In genomic region chr19:41478875-41479756, GRCh38 we compare ENCODE assay signal across 20 cellular contexts. TPM values are rescaled to one million over a fixed set of nuclear protein-coding genes. Genes with fewer than 3 reads are reported as not detected.
DNase-seq lines count a peak whose midpoint lies in the region; ATAC-seq and TF ChIP-seq lines count a peak whose summit lies in the region.
"Had no signal": no experiment of that assay in that cellular context is flagged by ENCODE, and none has a peak within 500 bp of the region (broad histone marks: within the 10 kb centered on the region; RNA-seq: fewer than 3 reads in every experiment).

No MANE protein-coding gene starts in this region.

- H3K36me3 ChIP-seq in breast epithelium (no peaks in the 10 kb centered on the region), mammary epithelial cell (ENCODE audit: insufficient read depth, low read length) (no peaks in the 10 kb centered on the region), heart left ventricle (peaks cover 0 to 12% (median 0%) of the 10 kb centered on the region in 9 donors), muscle layer of duodenum (ENCODE audit: control insufficient read depth in 1 of 2, insufficient read depth in 2 of 2, low read length in 2 of 2) (no peaks in the 10 kb centered on the region), uterus (no peaks in the 10 kb centered on the region)
- H3K36me3 ChIP-seq: thoracic aorta had no signal

- H3K9me3 ChIP-seq in breast epithelium, result no peaks in the 10 kb centered on the region
- H3K9me3 ChIP-seq in mammary epithelial cell (replicated peaks; ENCODE audit: insufficient read depth, low read length), result no peaks in the 10 kb centered on the region
- H3K9me3 ChIP-seq in heart left ventricle, result no peaks in the 10 kb centered on the region
- no peaks in the 10 kb centered on the region for H3K9me3 ChIP-seq in muscle layer of duodenum (ENCODE audit: control insufficient read depth in 1 of 2, low read length in 2 of 2)
- no peaks in the 10 kb centered on the region for H3K9me3 ChIP-seq in uterus
- H3K9me3 ChIP-seq: thoracic aorta had no signal

- H3K4me1 ChIP-seq in breast epithelium (no peaks in the 10 kb centered on the region), mammary epithelial cell (ENCODE audit: insufficient read depth, low read length) (no peaks in the 10 kb centered on the region), heart left ventricle (peaks cover 0 to 33% (median 11%) of the 10 kb centered on the region in 12 donors), muscle layer of duodenum (ENCODE audit: control insufficient read depth in 1 of 2, insufficient read depth in 2 of 2, low read length in 2 of 2) (no peaks in the 10 kb centered on the region), uterus (no peaks in the 10 kb centered on the region)

- peak overlapping the region; percentile 48 to 74 for H3K27ac ChIP-seq in breast epithelium
- no peak overlapping the region for H3K27ac ChIP-seq in mammary epithelial cell (ENCODE audit: insufficient read depth, low read depth, low read length)
- H3K27ac ChIP-seq in heart left ventricle, result peak overlapping the region; percentile 56 to 89 (median 77)
- peak overlapping the region; percentile 48 for H3K27ac ChIP-seq in muscle layer of duodenum (ENCODE audit: low read length)
- H3K27ac ChIP-seq in uterus, result peak overlapping the region; percentile 46 to 71
- H3K27ac ChIP-seq: thoracic aorta had no signal

- H3K27ac Mint-ChIP-seq in HFFc6, result no peak overlapping the region
- H3K27ac Mint-ChIP-seq: activated naive CD8-positive, alpha-beta T cell treated with anti-CD3 and anti-CD28 coated beads, Interleukin-2, amount 10 ng/mL, durations not matched to agents 7 days and 5 days had no signal

- no peak overlapping the region for H3K4me3 Mint-ChIP-seq in HFFc6
- H3K4me3 Mint-ChIP-seq: activated naive CD8-positive, alpha-beta T cell treated with anti-CD3 and anti-CD28 coated beads, Interleukin-2, amount 10 ng/mL, durations not matched to agents 7 days and 5 days had no signal

- H3K4me3 ChIP-seq in breast epithelium, result no peak overlapping the region
- H3K4me3 ChIP-seq in mammary epithelial cell (replicated peaks in 1 of 3; ENCODE audit: insufficient read depth in 1 of 3, low read depth in 2 of 3, low read length in 3 of 3), result no peak overlapping the region
- H3K4me3 ChIP-seq in heart left ventricle, result peak overlapping the region in 10 of 12 donors; percentile 7 to 55 (median 42)
- H3K4me3 ChIP-seq in muscle layer of duodenum (ENCODE audit: low read depth in 1 of 2, low read length in 2 of 2), result no peak overlapping the region
- H3K4me3 ChIP-seq in uterus, result peak overlapping the region in 1 of 2 donors; percentile 10
- H3K4me3 ChIP-seq in foreskin fibroblast (ENCODE audit: low read depth in 1 of 2, low read length in 2 of 2), result no peak overlapping the region
- H3K4me3 ChIP-seq: thoracic aorta had no signal

- TF ChIP-seq CTCF in breast epithelium (IDR thresholded peaks at IDR 0.05), result no peak
- no peak for TF ChIP-seq CTCF in mammary epithelial cell (conservative IDR thresholded peaks at IDR 0.05 in 1 of 2, IDR thresholded peaks at IDR 0.05 in 1 of 2; ENCODE audit: extremely low read depth in 1 of 2, insufficient read depth in 1 of 2, low read depth in 1 of 2, low read length in 2 of 2)
- TF ChIP-seq CTCF in heart left ventricle (IDR thresholded peaks at IDR 0.05), result no peak
- no peak for TF ChIP-seq CTCF in uterus (IDR thresholded peaks at IDR 0.05)
- TF ChIP-seq CTCF in HFFc6 (IDR thresholded peaks at IDR 0.05), result no peak
- no peak for TF ChIP-seq CTCF in foreskin fibroblast (IDR thresholded peaks at IDR 0.05; ENCODE audit: low read depth, low read length)

- in situ Hi-C loops in mammary epithelial cell (cut with MboI; ENCODE audit: low sequenced_read_pairs in 2 of 2), result no loop called here

- H3K79me2 ChIP-seq in mammary epithelial cell (ENCODE audit: insufficient read depth, low read length), result no peaks in the 10 kb centered on the region

- no peaks in the 10 kb centered on the region for H3K36me3 Mint-ChIP-seq in HFFc6 (ENCODE audit: low read depth)
- H3K36me3 Mint-ChIP-seq: activated naive CD8-positive, alpha-beta T cell treated with anti-CD3 and anti-CD28 coated beads, Interleukin-2, amount 10 ng/mL, durations not matched to agents 7 days and 5 days had no signal

- CTCF ChIA-PET in mammary epithelial cell (lab: Charles Lee; ENCODE audit: low non-redundant PET), result no interaction called here

- peak; percentile 63 to 88 (median 74) for ATAC-seq in heart left ventricle
- ATAC-seq: activated CD4-positive, CD25-positive, alpha-beta regulatory T cell treated with anti-CD3 and anti-CD28 coated beads, Interleukin-2, amount 50 U/mL, for 24 hours; Panc1 had no signal

- H4K20me1 ChIP-seq in mammary epithelial cell (ENCODE audit: insufficient read depth, low read length), result no peaks in the 10 kb centered on the region

- dilution Hi-C loops in mammary epithelial cell (cut with HindIII; ENCODE audit: low sequenced_read_pairs), result no loop called here

- BruUV-seq in mammary epithelial cell (replicated peaks; lab: Mats Ljungman, UMichigan), result no TSS peak

- WGBS in mammary epithelial cell (ENCODE audit: low coverage, missing lambda C conversion rate), result 83% methylated on average over 15 of the region's 15 CpGs
- WGBS in heart left ventricle, 4 donors, result 43 to 60% (median 53%) methylated on average over 15 of the region's 15 CpGs

- H3K4me2 ChIP-seq in mammary epithelial cell (ENCODE audit: insufficient read depth, low read depth, low read length), result no peak overlapping the region

- H3K9me3 Mint-ChIP-seq in HFFc6, result no peaks in the 10 kb centered on the region
- H3K9me3 Mint-ChIP-seq: activated naive CD8-positive, alpha-beta T cell treated with anti-CD3 and anti-CD28 coated beads, Interleukin-2, amount 10 ng/mL, durations not matched to agents 7 days and 5 days had no signal

- H3K27me3 ChIP-seq in breast epithelium (peaks cover 0 to 3% of the 10 kb centered on the region in 2 donors), mammary epithelial cell (ENCODE audit: insufficient read depth, low read length) (no peaks in the 10 kb centered on the region), heart left ventricle (peaks cover 0 to 19% (median 5%) of the 10 kb centered on the region in 9 donors), muscle layer of duodenum (ENCODE audit: low read depth, low read length) (peaks cover 10% of the 10 kb centered on the region), uterus (no peaks in the 10 kb centered on the region)

- H2AFZ ChIP-seq in mammary epithelial cell (ENCODE audit: low read depth, low read length), result no peak overlapping the region

- H3K4me1 Mint-ChIP-seq in HFFc6 (ENCODE audit: low read depth), result no peaks in the 10 kb centered on the region
- H3K4me1 Mint-ChIP-seq: activated naive CD8-positive, alpha-beta T cell treated with anti-CD3 and anti-CD28 coated beads, Interleukin-2, amount 10 ng/mL, durations not matched to agents 7 days and 5 days had no signal

- TF ChIP-seq POLR2A in breast epithelium (IDR thresholded peaks at IDR 0.05) (no peak), heart left ventricle (IDR thresholded peaks at IDR 0.05) (peak in 1 of 2 donors; percentile 13), uterus (IDR thresholded peaks at IDR 0.05) (no peak)

- peaks cover 16% of the 10 kb centered on the region for H3K27me3 Mint-ChIP-seq in HFFc6 (ENCODE audit: insufficient read depth)

- no peak overlapping the region for H3K9ac ChIP-seq in mammary epithelial cell (ENCODE audit: insufficient read depth, low read length)

- DNase-seq in breast epithelium (ENCODE audit: low spot score in 2 of 2) (no peak), mammary epithelial cell (no peak), heart left ventricle (no peak), uterus (no peak), HFFc6 (no peak), retina (no peak), foreskin fibroblast (no peak)
- DNase-seq: activated naive CD8-positive, alpha-beta T cell treated with anti-CD3 and anti-CD28 coated beads, Interleukin-2, amount 10 ng/mL, durations not matched to agents 7 days and 5 days; C1 segment of cervical spinal cord; effector CD8-positive, alpha-beta T cell; T1000 had no signal

- intact Hi-C loops in breast epithelium (cut with DNase I; ENCODE audit: low total_unique reads), result no loop called here
- intact Hi-C loops in mammary epithelial cell (cut with micrococcal nuclease), result no loop called here
- intact Hi-C loops in heart left ventricle (cut with DNase I), result loop anchor here in 2 of 10 donors (1.0 to 2.0 kb wide), 2 partner anchors 19 to 22 kb away; no protein-coding TSS in a partner anchor
- intact Hi-C loops in uterus (cut with DNase I; ENCODE audit: low total_unique reads), result no loop called here

RNA-seq across cellular contexts. Expression of gene ERICH4, which starts 36.2 kb away (rescaled TPM):
- total RNA-seq in breast epithelium (not detected), mammary epithelial cell (not detected), heart left ventricle (under 1 TPM in 1 of 9 donors, not detected in 8; 0.30 TPM), uterus (not detected)
- polyA plus RNA-seq in mammary epithelial cell (not detected), heart left ventricle (under 1 TPM in 1 of 2 donors, not detected in 1; 0.10 TPM)
- not detected for polyA minus RNA-seq in mammary epithelial cell
- total RNA-seq in HFFc6 (2021; fragmentation: NEBNext Ultra II Directional; extraction: Animal tissue kit (Norgen Biotek cat#: 25700)), result not detected
- total RNA-seq: activated CD8-positive, alpha-beta memory T cell treated with anti-CD3 and anti-CD28 coated beads for 36 hours; activated naive CD8-positive, alpha-beta T cell treated with anti-CD3 and anti-CD28 coated beads, Interleukin-2, amount 10 ng/mL, durations not matched to agents 7 days and 5 days; bronchial epithelial cell; HT-29; LHCN-M2; osteocyte; thoracic aorta had no signal

RNA-seq across cellular contexts. Expression of gene DMAC2, which starts 39.4 kb away (rescaled TPM):
- total RNA-seq in breast epithelium (10 to 100 TPM; 24.8 to 41.3 (median 31.6) TPM), mammary epithelial cell (10 to 100 TPM; 39.2 to 50.6 TPM), heart left ventricle (100 to 1,000 TPM in 6 of 9 donors, 10 to 100 TPM in 3; 67.9 to 138 (median 102) TPM), uterus (10 to 100 TPM; 25.8 to 89.4 (median 32.9) TPM)
- polyA plus RNA-seq in mammary epithelial cell (76.9 TPM), heart left ventricle (100 to 1,000 TPM; 121 to 130 TPM)
- 50.3 TPM for polyA minus RNA-seq in mammary epithelial cell
- 10 to 100 TPM; 42.8 to 52.2 (median 46.3) TPM for total RNA-seq in HFFc6 (2021; fragmentation: NEBNext Ultra II Directional; extraction: Animal tissue kit (Norgen Biotek cat#: 25700))

RNA-seq across cellular contexts. Expression of gene B3GNT8, which starts 51.9 kb away (rescaled TPM):
- total RNA-seq in breast epithelium (1 to 10 TPM; 2.6 to 3.0 (median 2.9) TPM), mammary epithelial cell (1 to 10 TPM; 5.2 to 5.8 TPM), heart left ventricle (10 to 100 TPM in 3 of 9 donors, 1 to 10 TPM in 6; 6.4 to 11.5 (median 9.4) TPM), uterus (10 to 100 TPM in 1 of 4 donors, 1 to 10 TPM in 1, under 1 TPM in 1, not detected in 1; 0.83 to 14.1 (median 3.4) TPM)
- polyA plus RNA-seq in mammary epithelial cell (0.93 TPM), heart left ventricle (10 to 100 TPM in 1 of 2 donors, 1 to 10 TPM in 1; 5.0 to 12.6 TPM)
- 0.67 TPM for polyA minus RNA-seq in mammary epithelial cell
- total RNA-seq in HFFc6 (2021; fragmentation: NEBNext Ultra II Directional; extraction: Animal tissue kit (Norgen Biotek cat#: 25700)), result 1 to 10 TPM in 3 of 6 experiments, under 1 TPM in 3; 0.47 to 2.1 (median 0.99) TPM
- total RNA-seq: LHCN-M2 had no signal

Comparison
In these comparisons a context has a peak if more than half of its experiments do, and no peak if none do; other contexts are left out.
1. H3K4me3 ChIP-seq: peak in heart left ventricle (10 of 12); none in breast epithelium (0 of 3), mammary epithelial cell (0 of 3), muscle layer of duodenum (0 of 2) and foreskin fibroblast (0 of 2).